In genomic region chr6:136923116-136923953, GRCh38 we compare ENCODE assay signal across 11 cellular contexts. TPM values are rescaled to one million over a fixed set of nuclear protein-coding genes. Genes with fewer than 3 reads are reported as not detected.
DNase-seq lines count a peak whose midpoint lies in the region; ATAC-seq and TF ChIP-seq lines count a peak whose summit lies in the region.
"Had no signal": no experiment of that assay in that cellular context is flagged by ENCODE, and none has a peak within 500 bp of the region (broad histone marks: within the 10 kb centered on the region; RNA-seq: fewer than 3 reads in every experiment).

No MANE protein-coding gene starts in this region.

- peaks cover 0 to 2% of the 10 kb centered on the region in 2 donors for H3K9me3 ChIP-seq in neuronal stem cell (replicated peaks in 1 of 2; ENCODE audit: control insufficient read depth in 2 of 2, insufficient read depth in 1 of 2, low read depth in 1 of 2, low read length in 2 of 2)
- H3K9me3 ChIP-seq: uterus had no signal

- no peak overlapping the region for H2BK120ac ChIP-seq in neuronal stem cell (ENCODE audit: low read depth, low read length)

- H2BK5ac ChIP-seq in neuronal stem cell (ENCODE audit: low read length), result no peak overlapping the region

- H3K27ac ChIP-seq in brain microvascular endothelial cell (no peak overlapping the region), neuronal stem cell (replicated peaks; ENCODE audit: low read length) (no peak overlapping the region)
- H3K27ac ChIP-seq: SK-N-MC, uterus had no signal

- H2AK5ac ChIP-seq in neuronal stem cell (ENCODE audit: low read depth, low read length), result peak overlapping the region; percentile 75

- H3K9ac ChIP-seq in neuronal stem cell (ENCODE audit: low read depth, low read length, poor library complexity), result no peak overlapping the region

- no peak overlapping the region for H4K91ac ChIP-seq in neuronal stem cell (ENCODE audit: low read depth, low read length, poor library complexity)

- WGBS in neuronal stem cell (ENCODE audit: extremely low coverage in 2 of 2, insufficient read length in 2 of 2, insufficient replicate concordance in 1 of 2), 2 donors, result no CpG with 5 or more reads among the region's 65 CpGs

- H3K4me1 ChIP-seq in neuronal stem cell (ENCODE audit: control insufficient read depth in 2 of 2, insufficient read depth in 1 of 2, low read depth in 1 of 2, low read length in 2 of 2), result peaks cover 3 to 4% of the 10 kb centered on the region in 2 donors

- H3K23ac ChIP-seq in neuronal stem cell (ENCODE audit: low read depth, low read length, poor library complexity), result peak overlapping the region; percentile 65

- H3K79me1 ChIP-seq in neuronal stem cell (ENCODE audit: low read depth, low read length), result peaks cover 4% of the 10 kb centered on the region

- H3K18ac ChIP-seq in neuronal stem cell (ENCODE audit: low read length), result peak overlapping the region; percentile 57

- H3K14ac ChIP-seq in neuronal stem cell (ENCODE audit: low read length), result peak overlapping the region; percentile 56

- in situ Hi-C loops in brain microvascular endothelial cell (cut with HindIII; ENCODE audit: low pct_ligation_motif_present, low sequenced_read_pairs), result no loop called here

- H3K27me3 ChIP-seq in brain microvascular endothelial cell (replicated peaks), result peaks cover 36% of the 10 kb centered on the region
- H3K27me3 ChIP-seq in neuronal stem cell (ENCODE audit: control insufficient read depth in 3 of 3, insufficient read depth in 3 of 3, low read depth in 1 of 3, low read length in 3 of 3), result peaks cover 19 to 73% (median 51%) of the 10 kb centered on the region in 3 experiments

- peak overlapping the region; percentile 67 for H2BK15ac ChIP-seq in neuronal stem cell (ENCODE audit: low read length)

- H2AFZ ChIP-seq in neuronal stem cell (ENCODE audit: low read length), result no peak overlapping the region

- peak overlapping the region; percentile 3 for H3K4me3 ChIP-seq in brain microvascular endothelial cell (ENCODE audit: low read depth, low read length)
- peak overlapping the region in 1 of 2 donors; percentile 66 for H3K4me3 ChIP-seq in neuronal stem cell (ENCODE audit: low read length in 2 of 2)

- no peaks in the 10 kb centered on the region for H3K36me3 ChIP-seq in brain microvascular endothelial cell (replicated peaks)
- no peaks in the 10 kb centered on the region for H3K36me3 ChIP-seq in neuronal stem cell (replicated peaks in 1 of 2; ENCODE audit: control insufficient read depth in 2 of 2, insufficient read depth in 2 of 2, low read length in 2 of 2)
- H3K36me3 ChIP-seq: uterus had no signal

- H2BK12ac ChIP-seq in neuronal stem cell (ENCODE audit: low read length), result no peak overlapping the region

- peak overlapping the region; percentile 97 for H3K4me2 ChIP-seq in neuronal stem cell (ENCODE audit: insufficient read depth, low read length, poor library complexity, severe bottlenecking)

- H4K8ac ChIP-seq in neuronal stem cell (ENCODE audit: low read depth, low read length), result no peak overlapping the region

- DNase-seq in D341Med (ENCODE audit: low spot score), result peak; percentile 33
- peak; percentile 20 for DNase-seq in NCI-H69 (lab: John Stamatoyannopoulos, UW)
- no peak for DNase-seq in brain microvascular endothelial cell
- no peak for DNase-seq in neuronal stem cell (ENCODE audit: low spot score)
- no peak for DNase-seq in OCI-M1 (lab: John Stamatoyannopoulos, UW)
- DNase-seq in DMS153 (lab: John Stamatoyannopoulos, UW), result no peak
- DNase-seq in MV-4-11 (lab: John Stamatoyannopoulos, UW), result no peak
- DNase-seq: uterus had no signal

- ATAC-seq in esophagus mucosa, result no peak

- no peak for TF ChIP-seq CTCF in brain microvascular endothelial cell (IDR thresholded peaks at IDR 0.05; ENCODE audit: low read depth, low read length, missing control alignments)

- no peak overlapping the region for H3K4ac ChIP-seq in neuronal stem cell (ENCODE audit: low read length)

RNA-seq across cellular contexts. Expression of gene SLC35D3, which starts 1.2 kb away (rescaled TPM):
- polyA plus RNA-seq in neuronal stem cell (2013, experiment 1 of 2), result 0.03 TPM
- 0.01 TPM for polyA plus RNA-seq in neuronal stem cell (2013, experiment 2 of 2)
- not detected for total RNA-seq in esophagus mucosa
- total RNA-seq: mesenteric fat pad, uterus had no signal

Comparison
In these comparisons a context has a peak if more than half of its experiments do, and no peak if none do; other contexts are left out.
1. DNase-seq: peak in D341Med (single experiment) and NCI-H69 (single experiment); none in brain microvascular endothelial cell (single experiment), neuronal stem cell (single experiment), OCI-M1 (single experiment), DMS153 (single experiment) and MV-4-11 (single experiment).